8 cellular contexts compared by ENCODE assay signal in the genomic region with DNA sequence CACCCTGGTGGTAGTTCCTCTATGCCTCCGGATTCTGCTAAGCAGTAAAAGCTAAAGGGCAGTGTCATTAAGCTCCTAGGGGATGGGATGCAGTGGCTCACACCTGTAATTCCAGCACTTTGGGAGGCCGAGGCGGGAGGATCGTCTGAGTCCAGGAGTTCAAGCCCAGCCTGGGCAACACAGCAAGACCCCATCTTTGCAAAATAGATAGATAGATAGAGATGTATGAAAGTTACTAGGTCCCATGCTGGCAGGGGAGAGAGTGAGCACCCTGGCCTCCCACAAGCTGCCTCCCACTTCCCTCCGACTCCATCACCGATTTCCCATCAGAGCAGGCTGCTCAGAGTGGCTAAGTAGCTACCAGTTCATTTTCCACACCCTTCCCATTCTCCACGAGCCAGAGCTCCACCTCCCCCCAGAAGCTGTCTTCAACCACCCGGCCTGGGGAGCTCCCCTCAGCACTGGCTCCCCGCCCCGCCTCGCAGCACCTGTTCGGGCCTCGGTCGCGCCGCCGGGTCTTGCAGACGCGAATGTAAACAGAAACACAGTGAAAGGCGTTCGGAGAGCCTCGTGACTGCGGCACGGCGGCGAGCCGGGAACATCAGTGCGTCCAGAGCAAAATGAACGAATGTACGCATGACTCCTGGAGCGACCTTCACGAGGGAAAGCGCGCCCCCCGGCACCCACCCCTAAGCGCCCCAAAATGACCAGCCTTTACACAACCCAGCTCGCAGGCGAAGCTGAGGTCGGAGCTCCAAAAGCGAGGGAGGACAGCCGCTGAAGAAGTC. TPM values are rescaled to one million over a fixed set of nuclear protein-coding genes. Genes with fewer than 3 reads are reported as not detected.
DNase-seq lines count a peak whose midpoint lies in the region; ATAC-seq and TF ChIP-seq lines count a peak whose summit lies in the region.

No MANE protein-coding gene starts in this region.

- ATAC-seq in HCT116: peak; percentile 41

- DNase-seq in NCI-H2227 (lab: John Stamatoyannopoulos, UW; ENCODE audit: unreplicated experiment): peak; percentile 86
- DNase-seq in NCI-H2227 treated with DMSO at 0.1 percent for 48 hours (lab: John Stamatoyannopoulos, UW): no peak
- DNase-seq in HCT116 (ENCODE audit: low read depth, low spot score): no peak
- no peak for DNase-seq in MG63
- DNase-seq in activated CD4-positive, alpha-beta T cell treated with anti-CD3 and anti-CD28 coated beads, Interleukin-2, amount 50 U/mL, for 4 hours: peak; percentile 43 to 47
- DNase-seq in fibroblast of mammary gland (ENCODE audit: low read depth): no peak
- no peak for DNase-seq in osteoblast (ENCODE audit: insufficient read length, low spot score, missing footprints)
- no peak for DNase-seq in GM13976 (ENCODE audit: low spot score)

- no peak for TF ChIP-seq POLR2A in HCT116 (IDR thresholded peaks at IDR 0.05; ENCODE audit: borderline replicate concordance, extremely low read depth, insufficient read depth, insufficient read length)

- H3K4me3 ChIP-seq in HCT116 (replicated peaks in 1 of 2; ENCODE audit: low read depth in 1 of 2, low read length in 2 of 2) (peak overlapping the region; percentile 67 to 70), MG63 (peak overlapping the region; percentile 74), fibroblast of mammary gland (ENCODE audit: control insufficient read depth, low read depth, low read length) (peak overlapping the region; percentile 76), osteoblast (ENCODE audit: insufficient read depth, low read length) (peak overlapping the region; percentile 86)

- H2AFZ ChIP-seq in HCT116 (ENCODE audit: low read depth, low read length, poor library complexity, severe bottlenecking) (peak overlapping the region; percentile 48), osteoblast (ENCODE audit: low read length) (peak overlapping the region; percentile 93)

- H3K4me1 ChIP-seq in HCT116 (ENCODE audit: control insufficient read depth in 1 of 2, insufficient read depth in 2 of 2, low read length in 2 of 2): peaks cover 6 to 21% of the 10 kb centered on the region in 2 experiments; a peak in 3 of 4 replicates
- H3K4me1 ChIP-seq in osteoblast (ENCODE audit: insufficient read depth, low read length): peaks cover 16% of the 10 kb centered on the region

- RAD21 ChIA-PET in HCT116 (lab: Charles Lee; ENCODE audit: low non-redundant PET in 1 of 2, low total read pairs in 2 of 2, uncharacterized antibody in 2 of 2, unreplicated experiment in 2 of 2): interaction anchor here (0.6 to 1.4 kb wide), 3 partner anchors 107 to 138 kb away, joined by 3 to 8 read pairs (median 3); no protein-coding TSS in a partner anchor

- TF ChIP-seq CTCF in HCT116 (IDR thresholded peaks at IDR 0.05 in 2 of 3, conservative IDR thresholded peaks at IDR 0.05 in 1 of 3; ENCODE audit: borderline replicate concordance in 1 of 3, insufficient read depth in 1 of 3, low read depth in 2 of 3, low read length in 2 of 3) (no peak), fibroblast of mammary gland (conservative IDR thresholded peaks at IDR 0.05; ENCODE audit: control insufficient read depth, insufficient read depth, low read depth, low read length) (no peak), osteoblast (IDR thresholded peaks at IDR 0.05; ENCODE audit: extremely low read depth, low read depth, low read length) (no peak), GM13976 (IDR thresholded peaks at IDR 0.05; ENCODE audit: borderline replicate concordance, control extremely low read depth, extremely low read depth, insufficient read depth, missing control alignments) (no peak)

- intact Hi-C loops in HCT116 (cut with micrococcal nuclease): loop anchor here (5.0 to 10.0 kb wide), 2 partner anchors 138 to 379 kb away; partner anchors contain the start of gene SPRED2

- H3K79me2 ChIP-seq in HCT116 (ENCODE audit: insufficient read depth, low read length) (peaks cover 31% of the 10 kb centered on the region), osteoblast (ENCODE audit: insufficient read depth, low read length) (peaks cover 36% of the 10 kb centered on the region)

- POLR2A ChIA-PET in HCT116 (lab: Charles Lee): interaction anchor here (0.8 to 1.9 kb wide), 6 partner anchors 8 to 75 kb away, joined by 3 to 9 read pairs (median 4); partner anchors contain the start of gene RAB1A

- H3K4me2 ChIP-seq in HCT116 (ENCODE audit: low read length) (peak overlapping the region; percentile 98), osteoblast (ENCODE audit: insufficient read depth, low read length) (peak overlapping the region; percentile 88)

- in situ Hi-C loops in GM13976 (cut with MboI; ENCODE audit: low sequenced_read_pairs, unreplicated experiment): no loop called here

- H3K9ac ChIP-seq in HCT116 (ENCODE audit: low read length): peak overlapping the region; percentile 74

- no TSS peak for BruUV-seq in HCT116 (replicated peaks; lab: Mats Ljungman, UMichigan)

- H3K9me3 ChIP-seq in HCT116 (ENCODE audit: control insufficient read depth in 1 of 2, insufficient read depth in 1 of 2, low read depth in 1 of 2, low read length in 2 of 2) (no peaks in the 10 kb centered on the region), MG63 (no peaks in the 10 kb centered on the region), osteoblast (ENCODE audit: low read depth, low read length) (no peaks in the 10 kb centered on the region)

- TF ChIP-seq RAD21 in HCT116 (IDR thresholded peaks at IDR 0.05; ENCODE audit: low read depth): no peak

- no peaks in the 10 kb centered on the region for H3K9me2 ChIP-seq in HCT116 (ENCODE audit: insufficient read depth)

- H4K20me1 ChIP-seq in HCT116 (ENCODE audit: insufficient read depth) (no peaks in the 10 kb centered on the region), osteoblast (ENCODE audit: insufficient read depth, low read length) (peaks cover 10% of the 10 kb centered on the region)

- CTCF ChIA-PET in HCT116 (lab: Charles Lee): interaction anchor here (1.0 to 1.4 kb wide), 5 partner anchors 9 to 140 kb away, joined by 3 to 11 read pairs (median 4); no protein-coding TSS in a partner anchor

- no peak overlapping the region for H3K27ac ChIP-seq in HCT116 (ENCODE audit: low read depth, low read length)
- H3K27ac ChIP-seq in osteoblast (ENCODE audit: low read depth, low read length): peak overlapping the region; percentile 12

- H3K27me3 ChIP-seq in HCT116 (ENCODE audit: insufficient read depth, low read length): no peaks in the 10 kb centered on the region
- H3K27me3 ChIP-seq in MG63: no peaks in the 10 kb centered on the region
- H3K27me3 ChIP-seq in osteoblast (ENCODE audit: insufficient read depth, low read length): no peaks in the 10 kb centered on the region

- H3K36me3 ChIP-seq in HCT116 (ENCODE audit: control insufficient read depth in 1 of 2, insufficient read depth in 2 of 2, low read length in 2 of 2) (no peaks in the 10 kb centered on the region), MG63 (0 out of 2 replicates have a peak, but pooled peaks cover 2% of the 10 kb centered on the region), osteoblast (ENCODE audit: insufficient read depth, low read length) (no peaks in the 10 kb centered on the region)

TF ChIP-seq in HCT116, 20 proteins besides CTCF, POLR2A, EP300 and RAD21:
- TF ChIP-seq, protein P1, sequence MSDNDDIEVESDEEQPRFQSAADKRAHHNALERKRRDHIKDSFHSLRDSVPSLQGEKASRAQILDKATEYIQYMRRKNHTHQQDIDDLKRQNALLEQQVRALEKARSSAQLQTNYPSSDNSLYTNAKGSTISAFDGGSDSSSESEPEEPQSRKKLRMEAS (IDR thresholded peaks at IDR 0.05): peak; percentile 88
- TF ChIP-seq JUND (IDR thresholded peaks at IDR 0.05): no peak

RNA-seq across cellular contexts. Expression of gene CEP68, which starts 0.6 kb away (rescaled TPM):
- total RNA-seq in HCT116 (2021; ENCODE audit: unreplicated experiment): 11.2 TPM
- 6.1 and 7.9 TPM in 2 replicates for polyA plus RNA-seq in HCT116 (2012)
- total RNA-seq in MG63 (2014; rRNA removed; shearing (Covaris generic); ENCODE audit: low replicate concordance): 4.5 and 4.9 TPM in 2 replicates
- total RNA-seq in osteoblast: 13.6 and 14.5 TPM in 2 replicates

Comparison
In these comparisons a context has a peak if more than half of its experiments do, and no peak if none do; other contexts are left out.
1. DNase-seq: peak in NCI-H2227 (single experiment) and activated CD4-positive, alpha-beta T cell treated with anti-CD3 and anti-CD28 coated beads, Interleukin-2, amount 50 U/mL, for 4 hours (2 of 2); none in NCI-H2227 treated with DMSO at 0.1 percent for 48 hours (single experiment), HCT116 (single experiment), MG63 (single experiment), fibroblast of mammary gland (single experiment), osteoblast (single experiment) and GM13976 (single experiment).
2. Peak in every context shown above with its lines, with median percentiles within 50 percentile points of each other: H3K4me3 ChIP-seq.